9 cellular contexts compared by ENCODE assay signal in genomic region chr1:216903389-216903754, GRCh38.
DNase-seq lines count a peak whose midpoint lies in the region; ATAC-seq and TF ChIP-seq lines count a peak whose summit lies in the region.
"Had no signal": no experiment of that assay in that cellular context is flagged by ENCODE, and none has a peak within 500 bp of the region (broad histone marks: within the 10 kb centered on the region; RNA-seq: fewer than 3 reads in every experiment).

No MANE protein-coding gene starts in this region.

- H3K4ac ChIP-seq in neuronal stem cell (ENCODE audit: low read length) = no peak overlapping the region

- H3K36me3 ChIP-seq in neuronal stem cell (replicated peaks in 1 of 2; ENCODE audit: control insufficient read depth in 2 of 2, insufficient read depth in 2 of 2, low read length in 2 of 2) (no peaks in the 10 kb centered on the region), H7 (replicated peaks; ENCODE audit: control insufficient read depth, insufficient read depth, low read length) (no peaks in the 10 kb centered on the region)

- peak; percentile 52 for DNase-seq in Daoy (ENCODE audit: low read depth)
- DNase-seq in NCI-H345 (lab: John Stamatoyannopoulos, UW) = peak; percentile 62
- DNase-seq in epithelial cell of esophagus (ENCODE audit: low read depth) = peak; percentile 93
- no peak for DNase-seq in neuronal stem cell (ENCODE audit: low spot score)
- no peak for DNase-seq in H7
- DNase-seq: NCI-H2227 treated with DMSO at 0.1 percent for 48 hours had no signal

- peak overlapping the region; percentile 21 for H2AFZ ChIP-seq in neuronal stem cell (ENCODE audit: low read length)

- H3K27me3 ChIP-seq in neuronal stem cell (ENCODE audit: control insufficient read depth in 3 of 3, insufficient read depth in 3 of 3, low read depth in 1 of 3, low read length in 3 of 3) (no peaks in the 10 kb centered on the region), H7 (ENCODE audit: control insufficient read depth, insufficient read depth, low read length) (no peaks in the 10 kb centered on the region)

- no peak for TF ChIP-seq CTCF in epithelial cell of esophagus (IDR thresholded peaks at IDR 0.05; ENCODE audit: insufficient read depth, low read depth, low read length, missing control alignments)

- H2BK12ac ChIP-seq in neuronal stem cell (ENCODE audit: low read length) = no peak overlapping the region

- no peak overlapping the region for H3K4me2 ChIP-seq in neuronal stem cell (ENCODE audit: insufficient read depth, low read length, poor library complexity, severe bottlenecking)

- no peak overlapping the region for H3K23ac ChIP-seq in neuronal stem cell (ENCODE audit: low read depth, low read length, poor library complexity)

- no peak overlapping the region for H3K18ac ChIP-seq in neuronal stem cell (ENCODE audit: low read length)

- ATAC-seq in GM18520 (IDR thresholded peaks at IDR 0.05; ENCODE audit: unreplicated experiment) (no peak), HG03432 (IDR thresholded peaks at IDR 0.05; ENCODE audit: unreplicated experiment) (no peak), HG02623 (IDR thresholded peaks at IDR 0.05; ENCODE audit: unreplicated experiment) (no peak)

- no peak overlapping the region for H3K4me3 ChIP-seq in epithelial cell of esophagus (ENCODE audit: low read length)
- H3K4me3 ChIP-seq in neuronal stem cell (ENCODE audit: low read length in 2 of 2) = no peak overlapping the region
- no peak overlapping the region for H3K4me3 ChIP-seq in H7 (ENCODE audit: insufficient read depth, low read depth, low read length)

- H2BK15ac ChIP-seq in neuronal stem cell (ENCODE audit: low read length) = no peak overlapping the region

- no peaks in the 10 kb centered on the region for H3K79me1 ChIP-seq in neuronal stem cell (ENCODE audit: low read depth, low read length)

- no peak overlapping the region for H4K91ac ChIP-seq in neuronal stem cell (ENCODE audit: low read depth, low read length, poor library complexity)

- H3K9me3 ChIP-seq in neuronal stem cell (replicated peaks in 1 of 2; ENCODE audit: control insufficient read depth in 2 of 2, insufficient read depth in 1 of 2, low read depth in 1 of 2, low read length in 2 of 2) = no peaks in the 10 kb centered on the region

- no peak overlapping the region for H4K8ac ChIP-seq in neuronal stem cell (ENCODE audit: low read depth, low read length)

- no peak overlapping the region for H2BK120ac ChIP-seq in neuronal stem cell (ENCODE audit: low read depth, low read length)

- no peak overlapping the region for H3K9ac ChIP-seq in neuronal stem cell (ENCODE audit: low read depth, low read length, poor library complexity)

- H2AK5ac ChIP-seq in neuronal stem cell (ENCODE audit: low read depth, low read length) = no peak overlapping the region

- H3K14ac ChIP-seq in neuronal stem cell (ENCODE audit: low read length) = no peak overlapping the region

- WGBS in neuronal stem cell (ENCODE audit: extremely low coverage in 2 of 2, insufficient read length in 2 of 2, insufficient replicate concordance in 1 of 2), 2 donors = no CpG with 5 or more reads among the region's 2 CpGs

- H3K27ac ChIP-seq in neuronal stem cell (replicated peaks; ENCODE audit: low read length) = no peak overlapping the region

- no peak overlapping the region for H2BK5ac ChIP-seq in neuronal stem cell (ENCODE audit: low read length)

- peaks cover 5 to 9% of the 10 kb centered on the region in 2 donors for H3K4me1 ChIP-seq in neuronal stem cell (ENCODE audit: control insufficient read depth in 2 of 2, insufficient read depth in 1 of 2, low read depth in 1 of 2, low read length in 2 of 2)

Comparison
In these comparisons a context has a peak if more than half of its experiments do, and no peak if none do; other contexts are left out.
1. DNase-seq: peak in Daoy (single experiment), NCI-H345 (single experiment) and epithelial cell of esophagus (single experiment); none in neuronal stem cell (single experiment) and H7 (single experiment).